In the genomic region with DNA sequence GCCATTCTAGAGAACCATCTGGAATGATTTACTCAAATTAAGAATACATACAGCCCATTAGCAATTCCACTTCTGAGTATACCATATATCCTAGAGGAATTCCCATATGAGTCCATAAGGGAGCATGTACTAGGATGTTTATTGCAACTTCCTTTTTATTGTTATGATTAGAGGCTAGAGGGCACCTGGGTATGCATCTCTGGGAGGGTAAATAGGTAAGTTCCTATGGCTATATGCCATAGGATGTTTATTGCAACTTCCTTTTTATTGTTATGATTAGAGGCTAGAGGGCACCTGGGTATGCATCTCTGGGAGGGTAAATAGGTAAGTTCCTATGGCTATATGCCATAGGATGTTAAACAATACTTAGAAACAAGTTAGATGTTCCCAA, we compare ENCODE assay signal across 1 cellular context. TPM values are rescaled to one million over a fixed set of nuclear protein-coding genes. Genes with fewer than 3 reads are reported as not detected.
"Had no signal": no experiment of that assay in that cellular context is flagged by ENCODE, and none has a peak within 500 bp of the region (broad histone marks: within the 10 kb centered on the region; RNA-seq: fewer than 3 reads in every experiment).

No MANE protein-coding gene starts in this region.

RNA-seq across cellular contexts. Expression of a gene that starts 7.1 kb away (rescaled TPM):
- total RNA-seq: HFFc6 had no signal
